ENCODE assay signal across 9 cellular contexts in genomic region chr18:22223263-22223960, GRCh38. TPM values are rescaled to one million over a fixed set of nuclear protein-coding genes. Genes with fewer than 3 reads are reported as not detected.
DNase-seq lines count a peak whose midpoint lies in the region; ATAC-seq and TF ChIP-seq lines count a peak whose summit lies in the region.
"Had no signal": no experiment of that assay in that cellular context is flagged by ENCODE, and none has a peak within 500 bp of the region (broad histone marks: within the 10 kb centered on the region; RNA-seq: fewer than 3 reads in every experiment).

No MANE protein-coding gene starts in this region.

- H3K4me1 Mint-ChIP-seq in neural crest cell (no peaks in the 10 kb centered on the region), immature natural killer cell (peaks cover 20 to 41% of the 10 kb centered on the region in 2 donors)

- H3K9me2 ChIP-seq in Karpas-422 (replicated peaks; ENCODE audit: insufficient read depth, low read length) = no peaks in the 10 kb centered on the region

- DNase-seq in Caki2 (ENCODE audit: low read depth) = peak; percentile 86
- peak; percentile 21 for DNase-seq in NCI-H1105 treated with DMSO at 0.1 percent for 48 hours (lab: John Stamatoyannopoulos, UW)
- DNase-seq in ecto neural progenitor cell (ENCODE audit: low spot score) = peak; percentile 54
- no peak for DNase-seq in neural crest cell (ENCODE audit: low read depth, low spot score)
- DNase-seq in NCI-H1694 (lab: John Stamatoyannopoulos, UW) = no peak
- no peak for DNase-seq in immature natural killer cell
- no peak for DNase-seq in Karpas-422

- no peak for TF ChIP-seq CTCF in neural crest cell (conservative IDR thresholded peaks at IDR 0.05)

- H3K27me3 ChIP-seq in Karpas-422 (ENCODE audit: low read length) = no peaks in the 10 kb centered on the region; the same call in 1 of the 2 replicates

- no peak for ATAC-seq in HG03521 (IDR thresholded peaks at IDR 0.05; ENCODE audit: unreplicated experiment)

- H3K4me3 Mint-ChIP-seq in neural crest cell (no peak overlapping the region), immature natural killer cell (no peak overlapping the region)
- H3K4me3 Mint-ChIP-seq: mesothelial cell of epicardium had no signal

- no peaks in the 10 kb centered on the region for H3K36me3 Mint-ChIP-seq in neural crest cell (ENCODE audit: low read depth)
- peaks cover 0 to 5% (median 0%) of the 10 kb centered on the region in 3 donors for H3K36me3 Mint-ChIP-seq in immature natural killer cell
- H3K36me3 Mint-ChIP-seq: mesothelial cell of epicardium had no signal

- H4K20me1 ChIP-seq in Karpas-422 (ENCODE audit: insufficient read depth, low read depth, low read length) = no peaks in the 10 kb centered on the region

- H3K4me1 ChIP-seq in Karpas-422 (ENCODE audit: low read length) = no peaks in the 10 kb centered on the region

- H3K9me3 ChIP-seq in Karpas-422 (ENCODE audit: low read length) = no peaks in the 10 kb centered on the region

- no peak overlapping the region for H3K4me2 ChIP-seq in Karpas-422 (ENCODE audit: low read depth, low read length, poor library complexity, severe bottlenecking)

- H3K27me3 Mint-ChIP-seq in neural crest cell (ENCODE audit: low read depth) = peaks cover 7% of the 10 kb centered on the region
- H3K27me3 Mint-ChIP-seq in immature natural killer cell (ENCODE audit: low read depth in 3 of 3) = peaks cover 0 to 12% (median 7%) of the 10 kb centered on the region in 3 donors

- peak overlapping the region; percentile 36 for H3K27ac Mint-ChIP-seq in neural crest cell (ENCODE audit: unreplicated experiment)
- no peak overlapping the region for H3K27ac Mint-ChIP-seq in immature natural killer cell

- H3K9ac ChIP-seq in Karpas-422 (ENCODE audit: low read length) = no peak overlapping the region

- no peak overlapping the region for H2AFZ ChIP-seq in Karpas-422 (ENCODE audit: low read length)

- H3K27ac ChIP-seq in Karpas-422 (ENCODE audit: low read length) = no peak overlapping the region

- H3K9me3 Mint-ChIP-seq in neural crest cell (no peaks in the 10 kb centered on the region), immature natural killer cell (peaks cover 0 to 2% (median 0%) of the 10 kb centered on the region in 6 donors)

- H3K79me2 ChIP-seq in Karpas-422 (ENCODE audit: low read length) = no peaks in the 10 kb centered on the region

- in situ Hi-C loops in Caki2 (cut with HindIII; ENCODE audit: low pct_unique_long_range_greater_than_20kb, low sequenced_read_pairs) = no loop called here

- no peak overlapping the region for H3K4me3 ChIP-seq in Karpas-422 (ENCODE audit: low read length)

- no peaks in the 10 kb centered on the region for H3K36me3 ChIP-seq in Karpas-422 (ENCODE audit: insufficient read depth, low read length)

RNA-seq across cellular contexts. Expression of gene GATA6, which starts 54.0 kb away (rescaled TPM):
- total RNA-seq in Caki2 (2014; rRNA removed; shearing (Covaris generic); ENCODE audit: low replicate concordance) = 6.7 and 8.4 TPM in 2 replicates
- total RNA-seq in neural crest cell = not detected in 2 replicates
- polyA plus RNA-seq in immature natural killer cell = under 1 TPM in 1 of 3 donors, not detected in 2; 0.09 TPM
- total RNA-seq in Karpas-422 (2014; rRNA removed; shearing (Covaris generic); ENCODE audit: low replicate concordance) = not detected in 2 replicates

Comparison
In these comparisons a context has a peak if more than half of its experiments do, and no peak if none do; other contexts are left out.
1. DNase-seq: peak in Caki2 (single experiment), NCI-H1105 treated with DMSO at 0.1 percent for 48 hours (single experiment) and ecto neural progenitor cell (single experiment); none in neural crest cell (single experiment), NCI-H1694 (single experiment), immature natural killer cell (0 of 3) and Karpas-422 (single experiment).